9 cellular contexts compared by ENCODE assay signal in genomic region chr7:128666205-128666604, GRCh38. TPM values are rescaled to one million over a fixed set of nuclear protein-coding genes. Genes with fewer than 3 reads are reported as not detected.
DNase-seq lines count a peak whose midpoint lies in the region; ATAC-seq, FAIRE-seq and TF ChIP-seq lines count a peak whose summit lies in the region.
"Not testable (repeated sequence)": the region's sequence is repeated elsewhere in the genome, so short reads cannot be mapped to it uniquely, and the experiment has no call there.
"Had no signal": no experiment of that assay in that cellular context is flagged by ENCODE, and none has a peak within 500 bp of the region (broad histone marks: within the 10 kb centered on the region; RNA-seq: fewer than 3 reads in every experiment).

No MANE protein-coding gene starts in this region.

- peak; percentile 77 for FAIRE-seq in G401.6 (lab: Jason Lieb, UNC)
- not testable (repeated sequence) for FAIRE-seq in bronchial epithelial cell (lab: Jason Lieb, UNC)

- ATAC-seq in foreskin keratinocyte: not testable (repeated sequence)

- not testable (repeated sequence) for H3K9me2 ChIP-seq in Karpas-422 (replicated peaks; ENCODE audit: insufficient read depth, low read length); SU-DHL-6 (replicated peaks; ENCODE audit: insufficient read depth, low read length)

- H3K4me1 ChIP-seq in Karpas-422 (ENCODE audit: low read length); foreskin keratinocyte: not testable (repeated sequence)

- not testable (repeated sequence) for H3K4me2 ChIP-seq in Karpas-422 (ENCODE audit: low read depth, low read length, poor library complexity, severe bottlenecking); SU-DHL-6 (ENCODE audit: low read depth, low read length, poor library complexity, severe bottlenecking)

- H3K36me3 ChIP-seq in Karpas-422 (ENCODE audit: insufficient read depth, low read length); SU-DHL-6 (ENCODE audit: low read length); bronchial epithelial cell (ENCODE audit: control insufficient read depth, insufficient read depth, low read length): not testable (repeated sequence)

- not testable (repeated sequence) for H3K27ac ChIP-seq in Karpas-422 (ENCODE audit: low read length); SU-DHL-6 (ENCODE audit: low read depth, low read length); foreskin keratinocyte

- TF ChIP-seq CTCF in SU-DHL-6 (IDR thresholded peaks at IDR 0.05; ENCODE audit: insufficient read depth, low read length, poor library complexity, severe bottlenecking) (peak; percentile 38), foreskin keratinocyte (conservative IDR thresholded peaks at IDR 0.05) (peak; percentile 45)
- TF ChIP-seq CTCF in bronchial epithelial cell (IDR thresholded peaks at IDR 0.05; ENCODE audit: insufficient read depth, low read length, severe bottlenecking): not testable (repeated sequence)

- H3K79me2 ChIP-seq in Karpas-422 (ENCODE audit: low read length); SU-DHL-6 (ENCODE audit: insufficient read depth, low read length): not testable (repeated sequence)

- H3F3A ChIP-seq in SU-DHL-6 (ENCODE audit: insufficient read depth): not testable (repeated sequence)

- H4K20me1 ChIP-seq in Karpas-422 (ENCODE audit: insufficient read depth, low read depth, low read length); SU-DHL-6 (ENCODE audit: low read depth, low read length): not testable (repeated sequence)

- in situ Hi-C loops in ACHN (cut with HindIII; ENCODE audit: low pct_ligation_motif_present, low pct_unique_long_range_greater_than_20kb, low sequenced_read_pairs): not testable (repeated sequence)

- not testable (repeated sequence) for H3K4me3 ChIP-seq in Karpas-422 (ENCODE audit: low read length); SU-DHL-6 (ENCODE audit: insufficient read depth, low read length, poor library complexity, severe bottlenecking); bronchial epithelial cell (ENCODE audit: low read depth, low read length)

- not testable (repeated sequence) for H3K9me3 ChIP-seq in Karpas-422 (ENCODE audit: low read length); SU-DHL-6 (ENCODE audit: insufficient read depth, low read length)

- not testable (repeated sequence) for H2AFZ ChIP-seq in Karpas-422 (ENCODE audit: low read length); SU-DHL-6 (ENCODE audit: low read depth, low read length, severe bottlenecking)

- DNase-seq in ACHN: peak; percentile 38
- DNase-seq in Karpas-422: peak; percentile 62
- peak; percentile 6 for DNase-seq in NCI-H460 (ENCODE audit: extremely low read depth, low read depth)
- DNase-seq in bronchial epithelial cell (ENCODE audit: low read depth): peak; percentile 15
- DNase-seq in foreskin keratinocyte: not testable (repeated sequence)
- DNase-seq in pons (ENCODE audit: low spot score): peak; percentile 69

- H3K27me3 ChIP-seq in Karpas-422 (ENCODE audit: low read length); SU-DHL-6 (ENCODE audit: low read length); bronchial epithelial cell (ENCODE audit: control insufficient read depth, insufficient read depth, low read length); foreskin keratinocyte: not testable (repeated sequence)

- H3K9ac ChIP-seq in Karpas-422 (ENCODE audit: low read length); SU-DHL-6 (ENCODE audit: low read length): not testable (repeated sequence)

RNA-seq across cellular contexts. Expression of gene GARIN1A, which starts 5.9 kb away (rescaled TPM):
- 1.1 and 1.8 TPM in 2 replicates for total RNA-seq in Karpas-422 (2014; rRNA removed; shearing (Covaris generic); ENCODE audit: low replicate concordance)
- 0.03 and 0.17 TPM in 2 replicates for total RNA-seq in NCI-H460 (2014; rRNA removed; shearing (Covaris generic))
- polyA plus RNA-seq in NCI-H460 (2014; cell fraction: nucleus; rRNA removed): not detected in 2 replicates
- under 0.01 and 0.51 TPM in 2 replicates for total RNA-seq in bronchial epithelial cell
- total RNA-seq in foreskin keratinocyte: 0.11 and 0.71 TPM in 2 replicates
- polyA plus RNA-seq in foreskin keratinocyte: 0.07 and 0.10 TPM in 2 replicates
- polyA plus RNA-seq: immature natural killer cell had no signal
